In the genomic region with DNA sequence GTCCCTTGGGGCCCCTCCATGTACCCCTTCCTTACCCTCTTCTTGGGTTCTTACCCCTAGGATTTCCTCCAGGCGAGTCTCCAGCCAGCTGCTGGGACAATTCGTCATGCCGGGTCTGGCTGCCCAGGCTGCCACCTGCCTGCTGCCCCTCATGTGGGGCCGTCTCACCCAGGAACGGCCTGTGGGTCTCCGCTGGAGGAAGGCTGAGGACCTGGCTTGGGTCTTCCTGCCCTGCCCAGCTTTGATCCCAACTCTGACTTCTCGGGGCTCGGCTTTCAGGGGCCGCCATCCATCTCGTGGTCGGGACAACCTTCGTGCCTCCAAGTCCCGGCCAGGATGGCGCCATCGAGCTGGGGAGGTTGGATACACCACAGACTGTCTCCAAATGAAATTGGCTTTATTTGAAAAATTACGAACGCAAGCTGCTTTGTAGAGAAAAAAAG, we compare ENCODE assay signal across 1 cellular context.
TF ChIP-seq lines count a peak whose summit lies in the region.

No MANE protein-coding gene starts in this region.

TF ChIP-seq in IMR-90, 13 proteins besides CTCF, POLR2A, EP300 and RAD21:
- TF ChIP-seq RFX5 (IDR thresholded peaks at IDR 0.05; ENCODE audit: low read depth, low read length) (no peak), RCOR1 (IDR thresholded peaks at IDR 0.05; ENCODE audit: insufficient replicate concordance, low read length) (no peak)
TF ChIP-seq in IMR-90: peak in this region for 0.
